ENCODE assay signal across 14 cellular contexts in the genomic region with DNA sequence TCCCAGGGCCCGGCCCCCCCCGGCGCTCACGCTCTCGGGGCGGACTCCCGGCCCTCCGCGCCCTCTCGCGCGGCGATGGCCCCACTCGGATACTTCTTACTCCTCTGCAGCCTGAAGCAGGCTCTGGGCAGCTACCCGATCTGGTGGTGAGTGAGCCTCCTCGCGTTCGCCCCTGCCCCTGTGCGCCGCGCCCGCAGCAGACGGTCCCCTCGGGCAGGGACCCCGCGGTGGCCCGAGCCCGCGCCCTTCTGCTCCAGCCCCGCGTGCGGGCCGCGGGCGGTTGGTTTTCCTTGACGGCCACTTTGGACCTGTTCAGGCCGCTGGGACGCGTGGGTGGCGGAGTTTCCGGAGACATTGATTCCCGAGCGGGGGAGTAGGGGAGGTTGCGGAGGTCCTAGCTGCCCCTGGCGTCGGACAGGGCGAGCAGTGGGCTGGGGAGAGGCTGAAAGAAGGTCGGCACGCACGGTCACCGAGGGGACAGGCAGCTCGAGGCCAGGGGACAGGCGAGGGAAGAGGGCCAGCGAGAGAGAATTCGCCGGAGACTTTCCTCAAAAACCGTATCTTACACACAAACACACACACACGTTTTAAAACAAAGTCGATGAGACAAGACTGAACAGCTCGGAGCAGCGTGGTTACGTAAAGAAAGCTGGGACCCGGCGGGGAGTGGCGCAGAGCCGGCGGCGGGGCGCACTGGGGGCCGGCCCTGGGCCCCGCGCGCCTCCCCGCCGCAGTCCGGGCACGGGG. TPM values are rescaled to one million over a fixed set of nuclear protein-coding genes. Genes with fewer than 3 reads are reported as not detected.
A peak's percentile ranks its signal among the peaks of the same experiment; 100 is the strongest.
DNase-seq lines count a peak whose midpoint lies in the region; ATAC-seq, FAIRE-seq and TF ChIP-seq lines count a peak whose summit lies in the region.
"Had no signal": no experiment of that assay in that cellular context is flagged by ENCODE, and none has a peak within 500 bp of the region (broad histone marks: within the 10 kb centered on the region; RNA-seq: fewer than 3 reads in every experiment).

No MANE protein-coding gene starts in this region.

- DNase-seq in D721Med (ENCODE audit: insufficient read length, low spot score), result peak; percentile 35
- peak; percentile 2 for DNase-seq in HuH-7 (ENCODE audit: low spot score)
- no peak for DNase-seq in H1 (ENCODE audit: low read depth in 1 of 2, low spot score in 2 of 2)
- DNase-seq in neural progenitor cell (ENCODE audit: low spot score), result peak; percentile 54
- DNase-seq in LoVo (ENCODE audit: low spot score), result no peak
- DNase-seq in KBM-7, result no peak
- DNase-seq in OCI-M2 (lab: John Stamatoyannopoulos, UW; ENCODE audit: unreplicated experiment), result no peak
- DNase-seq: activated CD4-positive, alpha-beta T cell treated with anti-CD3 and anti-CD28 coated beads, Interleukin-2, amount 50 U/mL, for 48 hours; caudate nucleus; DND-41; OCI-M1 had no signal

- CTCF ChIA-PET in H1 (lab: Charles Lee; ENCODE audit: partially characterized antibody), result interaction anchor here (1.0 to 11.6 kb wide), 7 partner anchors 12 to 103 kb away, joined by 3 to 197 read pairs (median 22); no protein-coding TSS in a partner anchor

- H3F3A ChIP-seq in neural progenitor cell (ENCODE audit: low read depth), result peaks cover 4% of the 10 kb centered on the region

- peak overlapping the region; percentile 47 to 73 for H3K4me2 ChIP-seq in H1 (ENCODE audit: insufficient read depth in 1 of 2, low read depth in 2 of 2, low read length in 2 of 2)
- H3K4me2 ChIP-seq in neural progenitor cell, result peak overlapping the region; percentile 75

- no peak overlapping the region for H2BK12ac ChIP-seq in H1 (ENCODE audit: low read depth, low read length)

- H3K9me3 Mint-ChIP-seq in neural progenitor cell, result no peaks in the 10 kb centered on the region
- H3K9me3 Mint-ChIP-seq: naive thymus-derived CD4-positive, alpha-beta T cell had no signal

- no peaks in the 10 kb centered on the region for H3K36me3 Mint-ChIP-seq in neural progenitor cell
- H3K36me3 Mint-ChIP-seq: naive thymus-derived CD4-positive, alpha-beta T cell had no signal

- TF ChIP-seq CTCF in D721Med (IDR thresholded peaks at IDR 0.05; ENCODE audit: insufficient read depth, missing control alignments) (no peak), H1 (IDR thresholded peaks at IDR 0.05; ENCODE audit: control extremely low read depth in 1 of 3, insufficient read depth in 1 of 3, low read depth in 1 of 3, low read length in 3 of 3) (no peak), neural progenitor cell (IDR thresholded peaks at IDR 0.05) (no peak)

- H2BK120ac ChIP-seq in H1 (replicated peaks; ENCODE audit: low read depth, low read length), result no peak overlapping the region

- H4K91ac ChIP-seq in H1 (replicated peaks; ENCODE audit: insufficient read length, low read length), result no peak overlapping the region

- H3K36me3 ChIP-seq in H1 (ENCODE audit: control insufficient read depth in 2 of 4, insufficient read depth in 4 of 4, low read length in 3 of 4) (peaks cover 0 to 6% (median 0%) of the 10 kb centered on the region in 4 experiments; a peak in 1 of 8 replicates), neural progenitor cell (no peaks in the 10 kb centered on the region)
- H3K36me3 ChIP-seq: gastroesophageal sphincter had no signal

- peaks cover 10% of the 10 kb centered on the region; the same call in 1 of the 2 replicates for H3K23me2 ChIP-seq in H1 (ENCODE audit: low read depth, low read length)

- H2BK5ac ChIP-seq in H1 (ENCODE audit: low read depth, low read length), result no peak overlapping the region

- H3K27ac ChIP-seq in H1 (ENCODE audit: low read depth, low read length) (no peak overlapping the region), neural progenitor cell (no peak overlapping the region)
- H3K27ac ChIP-seq: gastroesophageal sphincter had no signal

- TF ChIP-seq RAD21 in H1 (IDR thresholded peaks at IDR 0.05 in 1 of 2, conservative IDR thresholded peaks at IDR 0.05 in 1 of 2; ENCODE audit: low read depth in 2 of 2, low read length in 2 of 2), result no peak

- H3K4me3 ChIP-seq in H1 (ENCODE audit: extremely low read depth in 1 of 4, insufficient read depth in 2 of 4, low read depth in 3 of 4, low read length in 4 of 4) (peak overlapping the region; percentile 17 to 58 (median 22); a peak in 7 of 8 replicates), neural progenitor cell (peak overlapping the region; percentile 41)

- peaks cover 65% of the 10 kb centered on the region for H3K4me1 Mint-ChIP-seq in neural progenitor cell

- peaks cover 17% of the 10 kb centered on the region in 2 experiments for H4K20me1 ChIP-seq in H1 (replicated peaks in 1 of 2; ENCODE audit: control insufficient read depth in 1 of 2, insufficient read depth in 2 of 2, low read length in 2 of 2)
- H4K20me1 ChIP-seq in neural progenitor cell (ENCODE audit: low read depth), result peaks cover 67% of the 10 kb centered on the region

- H4K5ac ChIP-seq in H1 (ENCODE audit: insufficient read length, low read depth, low read length), result no peak overlapping the region

- no peak overlapping the region for H3K23ac ChIP-seq in H1 (ENCODE audit: insufficient read length)

- TF ChIP-seq EP300 in H1 (IDR thresholded peaks at IDR 0.05; ENCODE audit: borderline replicate concordance in 1 of 2, low read depth in 2 of 2, low read length in 2 of 2), result no peak

- peaks cover 43% of the 10 kb centered on the region for H3K27me3 Mint-ChIP-seq in neural progenitor cell (ENCODE audit: insufficient read depth, low read depth)

- 0 out of 2 replicates have a peak overlapping the region, but pooled peaks have one; percentile 15 for H4K8ac ChIP-seq in H1 (ENCODE audit: extremely low read depth, insufficient read depth, low read length)

- H3K4me3 Mint-ChIP-seq in neural progenitor cell, result peak overlapping the region; percentile 90

- H3K4ac ChIP-seq in H1 (replicated peaks; ENCODE audit: insufficient read length, low read depth, low read length), result no peak overlapping the region

- no peaks in the 10 kb centered on the region for H3K79me1 ChIP-seq in H1 (ENCODE audit: low read depth, low read length)

- H2AK5ac ChIP-seq in H1 (ENCODE audit: low read depth, low read length), result no peak overlapping the region

- TF ChIP-seq POLR2A in H1 (IDR thresholded peaks at IDR 0.05; ENCODE audit: control extremely low read depth in 1 of 2, low read depth in 2 of 2, low read length in 2 of 2), result no peak

- H3K18ac ChIP-seq in H1 (ENCODE audit: extremely low read depth, low read length), result peak overlapping the region; percentile 48; the same call in 1 of the 2 replicates

- no peak overlapping the region for H2BK20ac ChIP-seq in H1 (ENCODE audit: low read length)

- H2AFZ ChIP-seq in H1 (ENCODE audit: low read length) (no peak overlapping the region), neural progenitor cell (replicated peaks) (peak overlapping the region; percentile 76)

- H3K27me3 ChIP-seq in H1 (replicated peaks in 1 of 4; ENCODE audit: control insufficient read depth in 3 of 4, extremely low read depth in 1 of 4, insufficient read depth in 3 of 4, low read length in 3 of 4) (peaks cover 68 to 96% (median 86%) of the 10 kb centered on the region in 4 experiments), neural progenitor cell (peaks cover 99% of the 10 kb centered on the region)

- in situ Hi-C loops in KBM-7 (cut with MboI; ENCODE audit: low pct_unique_long_range_greater_than_20kb, low sequenced_read_pairs), result no loop called here

- no peak overlapping the region for H2BK15ac ChIP-seq in H1 (ENCODE audit: low read length)

- FAIRE-seq in D721Med (lab: Jason Lieb, UNC) (no peak), H1 (lab: Jason Lieb, UNC) (no peak)

- no peak overlapping the region for H3K14ac ChIP-seq in H1 (ENCODE audit: insufficient read length)

- H3K9me3 ChIP-seq in H1 (ENCODE audit: insufficient read depth in 2 of 2, low read depth in 1 of 2, low read length in 1 of 2) (no peaks in the 10 kb centered on the region), neural progenitor cell (ENCODE audit: low read depth) (no peaks in the 10 kb centered on the region)
- H3K9me3 ChIP-seq: gastroesophageal sphincter had no signal

- ATAC-seq in HG03432 (IDR thresholded peaks at IDR 0.05; ENCODE audit: unreplicated experiment), result no peak
- ATAC-seq: gastroesophageal sphincter; naive thymus-derived CD4-positive, alpha-beta T cell had no signal

- POLR2A ChIA-PET in H1 (lab: Charles Lee; ENCODE audit: partially characterized antibody), result interaction anchor here (0.8 to 2.0 kb wide), 3 partner anchors 49 to 158 kb away, joined by 3 to 5 read pairs (median 4); no protein-coding TSS in a partner anchor

- H3K79me2 ChIP-seq in H1 (ENCODE audit: control insufficient read depth in 1 of 2, insufficient read depth in 2 of 2, low read length in 2 of 2) (no peaks in the 10 kb centered on the region), neural progenitor cell (ENCODE audit: low read depth) (no peaks in the 10 kb centered on the region)

- peaks cover 0 to 43% (median 22%) of the 10 kb centered on the region in 4 experiments; a peak in 6 of 7 replicates for H3K4me1 ChIP-seq in H1 (replicated peaks in 1 of 4; ENCODE audit: control insufficient read depth in 3 of 4, insufficient read depth in 4 of 4, low read length in 3 of 4)
- H3K4me1 ChIP-seq in neural progenitor cell, result peaks cover 17% of the 10 kb centered on the region

- H3K27ac Mint-ChIP-seq in neural progenitor cell, result peak overlapping the region; percentile 89
- H3K27ac Mint-ChIP-seq: naive thymus-derived CD4-positive, alpha-beta T cell had no signal

- WGBS in H1 (ENCODE audit: extremely low coverage in 1 of 2, insufficient coverage in 1 of 2, insufficient read length in 1 of 2, insufficient replicate concordance in 2 of 2, low coverage in 1 of 2, low lambda C conversion rate in 2 of 2, missing lambda C conversion rate in 1 of 2), 2 experiments, result 5% methylated on average over 64 of the region's 77 CpGs; no CpG with 5 or more reads in 1 of the 2 experiments

- H3K9ac ChIP-seq in H1 (replicated peaks in 1 of 4; ENCODE audit: extremely low read depth in 1 of 4, low read depth in 3 of 4, low read length in 3 of 4) (no peak overlapping the region), neural progenitor cell (no peak overlapping the region)

- no peak overlapping the region for H3K56ac ChIP-seq in H1 (replicated peaks; ENCODE audit: insufficient read length, low read depth, low read length)

RNA-seq across cellular contexts. Expression of a gene that starts 0.4 kb away (rescaled TPM):
- total RNA-seq in H1 (2021; fragmentation: NEBNext Ultra II Directional; extraction: Animal tissue kit (Norgen Biotek cat#: 25700)), result 0.10 and 0.19 TPM in 2 replicates
- 0.08 and 0.13 TPM in 2 replicates for polyA plus RNA-seq in H1 (2011; rRNA removed)
- 0.05 TPM for polyA plus RNA-seq in H1 (2011; cell fraction: cytosol; rRNA removed)
- polyA plus RNA-seq in H1 (2011; cell fraction: nucleus; rRNA removed), result 0.26 TPM
- 0.05 to 0.17 TPM (median 0.08 TPM) in 3 of 4 replicates, not detected in the other for polyA plus RNA-seq in H1 (2012, experiment 1 of 2)
- 0.13 TPM for polyA plus RNA-seq in H1 (2012, experiment 2 of 2)
- polyA plus RNA-seq in H1 (2013, experiment 1 of 2), result 0.02 TPM
- 0.07 TPM for polyA plus RNA-seq in H1 (2013, experiment 2 of 2)
- polyA minus RNA-seq in H1 (2011; rRNA and poly(A)+ RNA removed), result 0.06 and 0.07 TPM in 2 replicates
- not detected for polyA minus RNA-seq in H1 (2011; cell fraction: cytosol; rRNA and poly(A)+ RNA removed)
- polyA minus RNA-seq in H1 (2011; cell fraction: nucleus; rRNA and poly(A)+ RNA removed), result 0.40 TPM
- 0.12 TPM in 1 of 2 replicates, not detected in the other for total RNA-seq in neural progenitor cell (ENCODE audit: low replicate concordance)
- total RNA-seq: gastroesophageal sphincter; naive thymus-derived CD4-positive, alpha-beta T cell had no signal
- polyA plus RNA-seq: naive thymus-derived CD4-positive, alpha-beta T cell had no signal

RNA-seq across cellular contexts. Expression of a gene that starts 59.5 kb away (rescaled TPM):
- 0.78 and 1.1 TPM in 2 replicates for total RNA-seq in H1 (2021; fragmentation: NEBNext Ultra II Directional; extraction: Animal tissue kit (Norgen Biotek cat#: 25700))
- polyA plus RNA-seq in H1 (2011; rRNA removed), result 1.5 and 2.2 TPM in 2 replicates
- polyA plus RNA-seq in H1 (2011; cell fraction: cytosol; rRNA removed), result 2.0 TPM
- polyA plus RNA-seq in H1 (2011; cell fraction: nucleus; rRNA removed), result 3.0 TPM
- polyA plus RNA-seq in H1 (2012, experiment 1 of 2), result 1.4 to 2.0 TPM (median 1.9 TPM) in 4 replicates
- 0.67 TPM for polyA plus RNA-seq in H1 (2012, experiment 2 of 2)
- 0.41 TPM for polyA plus RNA-seq in H1 (2013, experiment 1 of 2)
- 0.50 TPM for polyA plus RNA-seq in H1 (2013, experiment 2 of 2)
- 1.9 and 2.1 TPM in 2 replicates for polyA minus RNA-seq in H1 (2011; rRNA and poly(A)+ RNA removed)
- 0.95 TPM for polyA minus RNA-seq in H1 (2011; cell fraction: cytosol; rRNA and poly(A)+ RNA removed)
- 1.2 TPM for polyA minus RNA-seq in H1 (2011; cell fraction: nucleus; rRNA and poly(A)+ RNA removed)
- total RNA-seq in neural progenitor cell (ENCODE audit: low replicate concordance), result 1.4 and 2.7 TPM in 2 replicates
- polyA plus RNA-seq: naive thymus-derived CD4-positive, alpha-beta T cell had no signal

Comparison
In these comparisons a context has a peak if more than half of its experiments do, and no peak if none do; other contexts are left out.
1. DNase-seq: peak in D721Med (single experiment), HuH-7 (single experiment) and neural progenitor cell (single experiment); none in H1 (0 of 2), LoVo (single experiment), KBM-7 (single experiment) and OCI-M2 (single experiment).